In the genomic region with DNA sequence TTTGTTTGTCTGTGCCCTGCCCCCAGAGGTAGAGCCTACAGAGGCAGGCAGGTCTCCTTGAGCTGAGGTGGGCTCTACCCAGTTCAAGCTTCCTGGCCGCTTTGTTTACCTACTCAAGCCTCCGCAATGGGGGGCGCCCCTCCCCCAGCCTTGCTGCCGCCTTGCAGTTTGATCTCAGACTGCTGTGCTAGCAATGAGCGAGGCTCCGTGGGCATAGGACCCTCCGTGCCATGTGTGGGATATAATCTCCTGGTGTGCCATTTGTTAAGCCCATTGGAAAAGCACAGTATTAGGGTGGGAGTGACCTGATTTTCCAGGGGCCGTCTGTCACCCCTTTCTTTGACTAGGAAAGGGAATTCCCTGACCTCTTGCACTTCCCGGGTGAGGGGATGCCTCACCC, we compare ENCODE assay signal across 14 cellular contexts. TPM values are rescaled to one million over a fixed set of nuclear protein-coding genes. Genes with fewer than 3 reads are reported as not detected.
"Had no signal": no experiment of that assay in that cellular context is flagged by ENCODE, and none has a peak within 500 bp of the region (broad histone marks: within the 10 kb centered on the region; RNA-seq: fewer than 3 reads in every experiment).

No MANE protein-coding gene starts in this region.

RNA-seq across cellular contexts. Expression of a gene that starts 20.2 kb away (rescaled TPM):
- total RNA-seq: activated B cell treated with CpG ODN at 0.5 μM for 24 hours; activated CD4-positive, alpha-beta memory T cell treated with anti-CD3 and anti-CD28 coated beads for 36 hours; activated CD4-positive, alpha-beta memory T cell treated with anti-CD3 and anti-CD28 coated beads, Interleukin-2, amount 10 ng/mL, durations not matched to agents 7 days and 5 days; activated CD4-positive, alpha-beta T cell treated with anti-CD3 and anti-CD28 coated beads for 36 hours; activated CD4-positive, alpha-beta T cell treated with anti-CD3 and anti-CD28 coated beads, Interleukin-2, amount 10 ng/mL, durations not matched to agents 24 days and 14 days; activated CD4-positive, alpha-beta T cell treated with anti-CD3 and anti-CD28 coated beads, Interleukin-2, amount 10 ng/mL, durations not matched to agents 7 days and 5 days; activated CD8-positive, alpha-beta memory T cell treated with anti-CD3 and anti-CD28 coated beads for 36 hours; activated CD8-positive, alpha-beta memory T cell treated with anti-CD3 and anti-CD28 coated beads, Interleukin-2, amount 10 ng/mL, durations not matched to agents 7 days and 5 days; activated CD8-positive, alpha-beta T cell treated with anti-CD3 and anti-CD28 coated beads for 36 hours; activated CD8-positive, alpha-beta T cell treated with anti-CD3 and anti-CD28 coated beads, Interleukin-2, amount 10 ng/mL, durations not matched to agents 7 days and 5 days; T-cell; T-helper 1 cell treated with Interleukin-12 subunit alpha and Interleukin-12 subunit beta and Interleukin-4 antibody, amounts not matched to agents 30 ng/mL and 1 ng/mL, for 36 hours; T-helper 17 cell; T-helper 2 cell treated with Interferon-gamma antibody and Interleukin-4, amounts not matched to agents 100 ng/mL and 5 ng/mL, for 36 hours had no signal
